ENCODE assay signal across 1 cellular context in genomic region chr12:41058266-41058665, GRCh38.
TF ChIP-seq lines count a peak whose summit lies in the region.

No MANE protein-coding gene starts in this region.

TF ChIP-seq in IMR-90, 13 proteins besides CTCF, POLR2A, EP300 and RAD21 (continued from another document):
- TF ChIP-seq RCOR1 (IDR thresholded peaks at IDR 0.05; ENCODE audit: insufficient replicate concordance, low read length) (no peak), RFX5 (IDR thresholded peaks at IDR 0.05; ENCODE audit: low read depth, low read length) (no peak), MAFK (IDR thresholded peaks at IDR 0.05; ENCODE audit: low read depth, low read length) (no peak), FOS (IDR thresholded peaks at IDR 0.05; ENCODE audit: low read depth, low read length) (no peak), NFE2L2 (IDR thresholded peaks at IDR 0.05; ENCODE audit: low read depth, low read length) (no peak)
